In genomic region chr12:64039285-64039871, GRCh38 we compare ENCODE assay signal across 9 cellular contexts.
A peak's percentile ranks its signal among the peaks of the same experiment; 100 is the strongest.
DNase-seq lines count a peak whose midpoint lies in the region; ATAC-seq and TF ChIP-seq lines count a peak whose summit lies in the region.
"Had no signal": no experiment of that assay in that cellular context is flagged by ENCODE, and none has a peak within 500 bp of the region (broad histone marks: within the 10 kb centered on the region; RNA-seq: fewer than 3 reads in every experiment).

No MANE protein-coding gene starts in this region.

- peaks cover 4% of the 10 kb centered on the region for H3K36me3 Mint-ChIP-seq in endodermal cell (ENCODE audit: low read depth)
- H3K36me3 Mint-ChIP-seq in T-helper 2 cell treated with Interferon-gamma antibody and Interleukin-4, amounts not matched to agents 5 μg/mL and 100 μg/mL, for 36 hours (ENCODE audit: low read depth) = no peaks in the 10 kb centered on the region
- H3K36me3 Mint-ChIP-seq: CD4-positive, CD25-positive, alpha-beta regulatory T cell had no signal

- no peaks in the 10 kb centered on the region for H3K27me3 ChIP-seq in endodermal cell (ENCODE audit: control insufficient read depth, insufficient read depth, low read length, poor library complexity, severe bottlenecking)
- no peaks in the 10 kb centered on the region for H3K27me3 ChIP-seq in mucosa of stomach (ENCODE audit: control insufficient read depth, insufficient read depth, low read length)

- H3K9me3 Mint-ChIP-seq in endodermal cell = peaks cover 12% of the 10 kb centered on the region
- no peaks in the 10 kb centered on the region for H3K9me3 Mint-ChIP-seq in T-helper 2 cell treated with Interferon-gamma antibody and Interleukin-4, amounts not matched to agents 5 μg/mL and 100 μg/mL, for 36 hours
- H3K9me3 Mint-ChIP-seq: CD4-positive, CD25-positive, alpha-beta regulatory T cell had no signal

- peaks cover 15% of the 10 kb centered on the region for H3K4me1 Mint-ChIP-seq in endodermal cell
- H3K4me1 Mint-ChIP-seq in T-helper 2 cell treated with Interferon-gamma antibody and Interleukin-4, amounts not matched to agents 5 μg/mL and 100 μg/mL, for 36 hours (ENCODE audit: low read depth) = no peaks in the 10 kb centered on the region
- H3K4me1 Mint-ChIP-seq: CD4-positive, CD25-positive, alpha-beta regulatory T cell had no signal

- H3K9ac ChIP-seq in endodermal cell (ENCODE audit: extremely low read depth, low read length, poor library complexity, severe bottlenecking) = no peak overlapping the region
- peak overlapping the region; percentile 30 for H3K9ac ChIP-seq in mucosa of stomach (ENCODE audit: low read length)

- H3K9me3 ChIP-seq in endodermal cell (ENCODE audit: control insufficient read depth, low read length) (peaks cover 9% of the 10 kb centered on the region), mucosa of stomach (ENCODE audit: control insufficient read depth, low read length) (no peaks in the 10 kb centered on the region)

- H3K36me3 ChIP-seq in endodermal cell (ENCODE audit: control insufficient read depth, insufficient read depth, low read length) = no peaks in the 10 kb centered on the region
- H3K36me3 ChIP-seq in mucosa of stomach (ENCODE audit: control insufficient read depth, insufficient read depth, low read length) = no peaks in the 10 kb centered on the region

- H3K4me3 ChIP-seq in endodermal cell (ENCODE audit: low read length) (no peak overlapping the region), mucosa of stomach (ENCODE audit: low read length) (no peak overlapping the region)

- no peak for ATAC-seq in GM21737 (IDR thresholded peaks at IDR 0.05; ENCODE audit: unreplicated experiment)

- H3K27ac Mint-ChIP-seq in endodermal cell = no peak overlapping the region
- H3K27ac Mint-ChIP-seq in T-helper 2 cell treated with Interferon-gamma antibody and Interleukin-4, amounts not matched to agents 5 μg/mL and 100 μg/mL, for 36 hours = no peak overlapping the region
- H3K27ac Mint-ChIP-seq: CD4-positive, CD25-positive, alpha-beta regulatory T cell had no signal

- peak overlapping the region; percentile 5 for H3K27ac ChIP-seq in endodermal cell (ENCODE audit: low read depth, low read length)

- WGBS in endodermal cell (ENCODE audit: insufficient coverage in 1 of 2, insufficient read length in 1 of 2), 2 experiments = 56 to 65% methylated on average over 5 to 6 of the region's 7 CpGs

- H3K4me3 Mint-ChIP-seq in endodermal cell = no peak overlapping the region
- no peak overlapping the region for H3K4me3 Mint-ChIP-seq in T-helper 2 cell treated with Interferon-gamma antibody and Interleukin-4, amounts not matched to agents 5 μg/mL and 100 μg/mL, for 36 hours
- H3K4me3 Mint-ChIP-seq: CD4-positive, CD25-positive, alpha-beta regulatory T cell had no signal

- H3K27me3 Mint-ChIP-seq in endodermal cell (ENCODE audit: insufficient read depth) = no peaks in the 10 kb centered on the region
- peaks cover 2% of the 10 kb centered on the region for H3K27me3 Mint-ChIP-seq in T-helper 2 cell treated with Interferon-gamma antibody and Interleukin-4, amounts not matched to agents 5 μg/mL and 100 μg/mL, for 36 hours (ENCODE audit: low read depth)

- peaks cover 3% of the 10 kb centered on the region for H3K4me1 ChIP-seq in endodermal cell (ENCODE audit: control insufficient read depth, insufficient read depth, low read length)
- H3K4me1 ChIP-seq in mucosa of stomach (ENCODE audit: control insufficient read depth, insufficient read depth, low read length) = peaks cover 16% of the 10 kb centered on the region

- peak; percentile 20 for DNase-seq in AG20443 (ENCODE audit: low spot score)
- peak; percentile 91 for DNase-seq in NCI-H2107 treated with DMSO at 0.1 percent for 48 hours (lab: John Stamatoyannopoulos, UW; ENCODE audit: unreplicated experiment)
- no peak for DNase-seq in endodermal cell
- no peak for DNase-seq in stimulated activated CD4-positive, alpha-beta T cell treated with anti-CD3 and anti-CD28 coated beads, Interleukin-15, amount 100 ng/mL, for 24 hours
- no peak for DNase-seq in activated CD4-positive, alpha-beta T cell treated with anti-CD3 and anti-CD28 coated beads for 1 hour
- no peak for DNase-seq in T-helper 2 cell treated with Interferon-gamma antibody and Interleukin-4, amounts not matched to agents 5 μg/mL and 100 μg/mL, for 36 hours (ENCODE audit: low spot score)
- DNase-seq: CD4-positive, CD25-positive, alpha-beta regulatory T cell had no signal

- TF ChIP-seq CTCF in endodermal cell (conservative IDR thresholded peaks at IDR 0.05) = no peak

Comparison
In these comparisons a context has a peak if more than half of its experiments do, and no peak if none do; other contexts are left out.
1. DNase-seq: peak in AG20443 (single experiment) and NCI-H2107 treated with DMSO at 0.1 percent for 48 hours (single experiment); none in endodermal cell (single experiment), stimulated activated CD4-positive, alpha-beta T cell treated with anti-CD3 and anti-CD28 coated beads, Interleukin-15, amount 100 ng/mL, for 24 hours (single experiment), activated CD4-positive, alpha-beta T cell treated with anti-CD3 and anti-CD28 coated beads for 1 hour (single experiment) and T-helper 2 cell treated with Interferon-gamma antibody and Interleukin-4, amounts not matched to agents 5 μg/mL and 100 μg/mL, for 36 hours (single experiment).